In the genomic region with DNA sequence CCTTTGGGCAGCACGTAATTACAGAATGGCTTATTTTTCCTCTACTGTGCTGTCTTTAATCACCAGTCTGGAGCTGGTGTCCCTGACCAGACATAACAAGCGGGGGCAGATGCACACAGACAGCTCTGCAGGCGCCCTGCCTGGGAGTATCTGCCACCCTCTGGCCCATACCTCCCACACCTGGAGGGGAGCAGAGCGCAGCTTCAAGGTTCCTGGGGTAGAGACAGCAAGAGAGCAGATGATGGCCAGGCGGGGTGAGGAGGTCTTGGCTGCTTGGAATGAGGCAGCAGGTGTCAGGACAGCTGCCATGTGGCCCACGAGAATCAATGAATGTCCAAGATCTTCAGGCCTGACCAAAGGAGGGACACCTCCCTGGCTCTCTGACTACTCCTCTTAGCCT, we compare ENCODE assay signal across 22 cellular contexts. TPM values are rescaled to one million over a fixed set of nuclear protein-coding genes. Genes with fewer than 3 reads are reported as not detected.
DNase-seq lines count a peak whose midpoint lies in the region; ATAC-seq, FAIRE-seq and TF ChIP-seq lines count a peak whose summit lies in the region.
"Had no signal": no experiment of that assay in that cellular context is flagged by ENCODE, and none has a peak within 500 bp of the region (broad histone marks: within the 10 kb centered on the region; RNA-seq: fewer than 3 reads in every experiment).

No MANE protein-coding gene starts in this region.

- no peaks in the 10 kb centered on the region for H3K9me1 ChIP-seq in K562 (ENCODE audit: control insufficient read depth, insufficient read depth, low read length)

- H3K27ac Mint-ChIP-seq in stimulated activated effector memory CD8-positive, alpha-beta T cell treated with anti-CD3 and anti-CD28 coated beads, Interleukin-12 subunit alpha, Interleukin-12 subunit beta, amount 100 ng/mL, for 72 hours: peak overlapping the region; percentile 85
- H3K27ac Mint-ChIP-seq: activated naive CD8-positive, alpha-beta T cell; T-cell had no signal

- H3K27ac ChIP-seq in K562 (ENCODE audit: extremely low read depth, low read depth, low read length) (no peak overlapping the region), PC-3 (ENCODE audit: low read length) (no peak overlapping the region)
- H3K27ac ChIP-seq: ascending aorta, left lung, SJSA1 had no signal

- no peak overlapping the region for H3K4me3 Mint-ChIP-seq in stimulated activated effector memory CD8-positive, alpha-beta T cell treated with anti-CD3 and anti-CD28 coated beads, Interleukin-12 subunit alpha, Interleukin-12 subunit beta, amount 100 ng/mL, for 72 hours
- H3K4me3 Mint-ChIP-seq: activated naive CD8-positive, alpha-beta T cell; T-cell had no signal

- H4K20me1 ChIP-seq in K562 (replicated peaks; ENCODE audit: control insufficient read depth, insufficient read depth, low read length) (peaks cover 17% of the 10 kb centered on the region; the same call in 1 of the 2 replicates), PC-3 (ENCODE audit: low read length) (no peaks in the 10 kb centered on the region)

- intact Hi-C loops in K562 (cut with micrococcal nuclease) (no loop called here), PC-3 (cut with micrococcal nuclease) (no loop called here)

- no peaks in the 10 kb centered on the region for H3K27me3 ChIP-seq in K562 (ENCODE audit: control insufficient read depth in 2 of 2, insufficient read depth in 2 of 2, low read length in 2 of 2)
- H3K27me3 ChIP-seq in PC-3 (ENCODE audit: low read length): no peaks in the 10 kb centered on the region
- H3K27me3 ChIP-seq: ascending aorta, dorsolateral prefrontal cortex, left lung, SJSA1, upper lobe of left lung had no signal

- H3K9me3 ChIP-seq in K562 (replicated peaks; ENCODE audit: control insufficient read depth, insufficient read depth, low read depth, low read length) (no peaks in the 10 kb centered on the region), PC-3 (ENCODE audit: low read length) (no peaks in the 10 kb centered on the region)
- H3K9me3 ChIP-seq: ascending aorta, left lung, SJSA1, upper lobe of left lung had no signal

- no peak for FAIRE-seq in K562 (lab: Jason Lieb, UNC)

- H3K36me3 ChIP-seq in K562 (ENCODE audit: control insufficient read depth, insufficient read depth, low read length): peaks cover 3% of the 10 kb centered on the region; the same call in 1 of the 3 replicates
- H3K36me3 ChIP-seq in PC-3 (ENCODE audit: low read depth, low read length): no peaks in the 10 kb centered on the region
- H3K36me3 ChIP-seq: ascending aorta had no signal

- H3K9me2 ChIP-seq in PC-3 (replicated peaks; ENCODE audit: low read length): no peaks in the 10 kb centered on the region

- H3K9me3 Mint-ChIP-seq in stimulated activated effector memory CD8-positive, alpha-beta T cell treated with anti-CD3 and anti-CD28 coated beads, Interleukin-12 subunit alpha, Interleukin-12 subunit beta, amount 100 ng/mL, for 72 hours: no peaks in the 10 kb centered on the region
- H3K9me3 Mint-ChIP-seq: T-cell had no signal

- TF ChIP-seq POLR2A in K562 (conservative IDR thresholded peaks at IDR 0.05): no peak

- in situ Hi-C loops in G401 (cut with HindIII; ENCODE audit: low sequenced_read_pairs): no loop called here
- in situ Hi-C loops in K562 (cut with MboI): no loop called here

- no peaks in the 10 kb centered on the region for H3K79me2 ChIP-seq in K562 (ENCODE audit: control insufficient read depth, insufficient read depth, low read length)
- H3K79me2 ChIP-seq in PC-3 (ENCODE audit: low read length): no peaks in the 10 kb centered on the region

- BruUV-seq in K562 (replicated peaks; lab: Mats Ljungman, UMichigan) (no TSS peak), PC-3 (replicated peaks; lab: Mats Ljungman, UMichigan) (no TSS peak)

- ATAC-seq in K562 (peak; percentile 21; the same call in 1 of the 3 replicates), PC-3 (no peak)
- ATAC-seq in stimulated activated effector memory CD8-positive, alpha-beta T cell treated with anti-CD3 and anti-CD28 coated beads, Interleukin-12 subunit alpha, Interleukin-12 subunit beta, amount 100 ng/mL, for 72 hours: no peak
- ATAC-seq: left lung, Panc1, T-cell had no signal

- TF ChIP-seq CTCF in K562 (IDR thresholded peaks at IDR 0.05 in 2 of 3, conservative IDR thresholded peaks at IDR 0.05 in 1 of 3; ENCODE audit: insufficient read depth in 2 of 3, low read depth in 1 of 3, low read length in 3 of 3): no peak
- TF ChIP-seq CTCF in PC-3 (conservative IDR thresholded peaks at IDR 0.05; ENCODE audit: low read depth, low read length): no peak

- TF ChIP-seq EP300 in K562 (IDR thresholded peaks at IDR 0.05; ENCODE audit: low read length): no peak

- CTCF ChIA-PET in K562 (lab: Yijun Ruan, JAX; ENCODE audit: low intra/inter-chr PET ratio): no interaction called here
- CTCF ChIA-PET in PC-3 (lab: Charles Lee): no interaction called here

- H3K36me3 Mint-ChIP-seq in stimulated activated effector memory CD8-positive, alpha-beta T cell treated with anti-CD3 and anti-CD28 coated beads, Interleukin-12 subunit alpha, Interleukin-12 subunit beta, amount 100 ng/mL, for 72 hours: peaks cover 5% of the 10 kb centered on the region
- H3K36me3 Mint-ChIP-seq: activated naive CD8-positive, alpha-beta T cell had no signal

- H2AFZ ChIP-seq in K562 (ENCODE audit: low read depth, low read length) (no peak overlapping the region), PC-3 (ENCODE audit: low read length) (no peak overlapping the region)

- H3K9ac ChIP-seq in K562 (ENCODE audit: insufficient read depth in 1 of 2, low read depth in 2 of 2, low read length in 2 of 2): peak overlapping the region in 1 of 2 experiments; percentile 60; a peak in 2 of 4 replicates
- no peak overlapping the region for H3K9ac ChIP-seq in PC-3 (ENCODE audit: low read length)

- WGBS in K562 (ENCODE audit: insufficient coverage, low coverage, missing lambda C conversion rate): 71% methylated on average over 5 of the region's 6 CpGs

- no peak overlapping the region for H3K4me3 ChIP-seq in K562
- H3K4me3 ChIP-seq in PC-3 (ENCODE audit: low read length): no peak overlapping the region
- H3K4me3 ChIP-seq: ascending aorta, dorsolateral prefrontal cortex, left lung, SJSA1, upper lobe of left lung had no signal

- peak; percentile 45 for DNase-seq in G401 (ENCODE audit: low spot score)
- no peak for DNase-seq in K562 (ENCODE audit: extremely low read depth in 1 of 4, low spot score in 3 of 4)
- peak; percentile 74 for DNase-seq in myocyte (ENCODE audit: low read depth)
- DNase-seq in stimulated activated effector memory CD8-positive, alpha-beta T cell treated with anti-CD3 and anti-CD28 coated beads, Interleukin-12 subunit alpha, Interleukin-12 subunit beta, amount 100 ng/mL, for 72 hours (ENCODE audit: low spot score in 2 of 2): no peak
- DNase-seq in DMS114 treated with DMSO at 0.1 percent for 48 hours (lab: John Stamatoyannopoulos, UW; ENCODE audit: unreplicated experiment): no peak
- DNase-seq in PC-3: no peak
- no peak for DNase-seq in DMS53 (lab: John Stamatoyannopoulos, UW)
- DNase-seq: activated CD4-positive, alpha-beta T cell treated with anti-CD3 and anti-CD28 coated beads, Interleukin-2, amount 50 U/mL, for 48 hours; activated CD8-positive, alpha-beta memory T cell treated with anti-CD3 and anti-CD28 coated beads, Interleukin-2, amount 50 U/mL, for 48 hours; IMR-90; mesenchymal stem cell; NCI-H510A treated with DMSO at 0.1 percent for 48 hours; occipital lobe; stimulated activated CD4-positive, alpha-beta T cell treated with anti-CD3 and anti-CD28 coated beads, Interleukin-2, amount 100 ng/mL, for 24 hours; T-cell; upper lobe of left lung had no signal

- no peak overlapping the region for H3K4me2 ChIP-seq in K562 (ENCODE audit: insufficient read depth, low read length)
- no peak overlapping the region for H3K4me2 ChIP-seq in PC-3 (ENCODE audit: low read length)

- TF ChIP-seq RAD21 in K562 (CRISPR knock-in tag; conservative IDR thresholded peaks at IDR 0.05 in 1 of 2, IDR thresholded peaks at IDR 0.05 in 1 of 2): no peak

- H3K4me1 ChIP-seq in K562 (replicated peaks in 1 of 2; ENCODE audit: control insufficient read depth in 2 of 2, insufficient read depth in 2 of 2, low read length in 2 of 2): peaks cover 0 to 16% of the 10 kb centered on the region in 2 experiments; a peak in 2 of 5 replicates
- no peaks in the 10 kb centered on the region for H3K4me1 ChIP-seq in PC-3 (ENCODE audit: insufficient read depth, low read length)

- no peaks in the 10 kb centered on the region for H3F3A ChIP-seq in PC-3 (ENCODE audit: low read length, unreplicated experiment)

- POLR2A ChIA-PET in K562 (lab: Yijun Ruan, JAX): interaction anchor here (0.9 to 1.7 kb wide), 4 partner anchors 11 to 36 kb away, joined by 3 to 6 read pairs (median 6); partner anchors contain the start of genes TMEM94 and TSEN54
- POLR2A ChIA-PET in PC-3 (lab: Charles Lee; ENCODE audit: unreplicated experiment): no interaction called here

- H3K4me1 Mint-ChIP-seq in stimulated activated effector memory CD8-positive, alpha-beta T cell treated with anti-CD3 and anti-CD28 coated beads, Interleukin-12 subunit alpha, Interleukin-12 subunit beta, amount 100 ng/mL, for 72 hours: peaks cover 16% of the 10 kb centered on the region

RNA-seq across cellular contexts. Expression of gene TMEM94, which starts 23.8 kb away (rescaled TPM):
- 50.3 and 53.2 TPM in 2 replicates for total RNA-seq in G401 (2014; rRNA removed; shearing (Covaris generic))
- total RNA-seq in K562 (2011; cell fraction: chromatin; rRNA removed; ENCODE audit: low replicate concordance): 116 and 363 TPM in 2 replicates
- 190 and 220 TPM in 2 replicates for total RNA-seq in K562 (2011; cell fraction: nucleolus; rRNA removed)
- total RNA-seq in K562 (2011; cell fraction: nucleoplasm; rRNA removed): 137 and 149 TPM in 2 replicates
- total RNA-seq in K562 (2014; rRNA removed) (13.5 and 20.4 TPM in 2 replicates), K562 (2014; rRNA removed; fragmentation: Illumina TruSeq; extraction: Trizol) (6.5 and 10.0 TPM in 2 replicates), K562 (2015; rRNA removed; fragmentation: Illumina TruSeq; extraction: Trizol) (14.4 and 17.2 TPM in 2 replicates), K562 (2021) (32.8 and 42.1 TPM in 2 replicates), myocyte (73.0 and 80.0 TPM in 2 replicates), PC-3 (2014; rRNA removed) (45.6 and 88.3 TPM in 2 replicates)
- polyA plus RNA-seq in K562 (2011; rRNA removed) (15.7 and 53.7 TPM in 2 replicates), K562 (2014; fragmentation: Illumina TruSeq; extraction: Trizol) (48.1 and 55.6 TPM in 2 replicates), K562 (2014; fragmentation: Nextera tagmentation; extraction: Ambion mirVana) (1 to 10 TPM in 1 of 2 experiments, under 1 TPM in 1; 0.35 to 1.6 TPM), K562 (2014; rRNA removed) (26.1 and 31.4 TPM in 2 replicates)
- 33.2 and 34.4 TPM in 2 replicates for polyA plus RNA-seq in K562 (2011; cell fraction: cytosol; rRNA removed)
- 322 and 398 TPM in 2 replicates for polyA plus RNA-seq in K562 (2011; cell fraction: nucleus; rRNA removed)
- polyA plus RNA-seq in K562 (2012): 42.5 and 69.5 TPM in 2 replicates
- polyA minus RNA-seq in K562 (2011; rRNA and poly(A)+ RNA removed): 11.4 and 20.1 TPM in 2 replicates
- 28.0 and 36.5 TPM in 2 replicates for polyA minus RNA-seq in K562 (2011; cell fraction: cytosol; rRNA and poly(A)+ RNA removed)
- polyA minus RNA-seq in K562 (2011; cell fraction: nucleus; rRNA and poly(A)+ RNA removed): 74.6 and 97.4 TPM in 2 replicates
- polyA plus RNA-seq in myocyte (2012): 48.7 TPM

RNA-seq across cellular contexts. Expression of gene CASKIN2, which starts 35.1 kb away (rescaled TPM):
- 11.6 and 11.8 TPM in 2 replicates for total RNA-seq in G401 (2014; rRNA removed; shearing (Covaris generic))
- 7.8 and 33.3 TPM in 2 replicates for total RNA-seq in K562 (2011; cell fraction: chromatin; rRNA removed; ENCODE audit: low replicate concordance)
- 14.5 and 19.7 TPM in 2 replicates for total RNA-seq in K562 (2011; cell fraction: nucleolus; rRNA removed)
- total RNA-seq in K562 (2011; cell fraction: nucleoplasm; rRNA removed): 6.2 and 10.0 TPM in 2 replicates
- total RNA-seq in K562 (2014; rRNA removed) (2.3 and 3.5 TPM in 2 replicates), K562 (2014; rRNA removed; fragmentation: Illumina TruSeq; extraction: Trizol) (1.1 and 1.3 TPM in 2 replicates), K562 (2015; rRNA removed; fragmentation: Illumina TruSeq; extraction: Trizol) (2.1 and 2.3 TPM in 2 replicates), K562 (2021) (12.2 and 14.5 TPM in 2 replicates), myocyte (14.4 and 16.9 TPM in 2 replicates), PC-3 (2014; rRNA removed) (22.0 and 28.3 TPM in 2 replicates)
- polyA plus RNA-seq in K562 (2011; rRNA removed) (1.9 and 2.2 TPM in 2 replicates), K562 (2014; fragmentation: Illumina TruSeq; extraction: Trizol) (2.5 and 5.7 TPM in 2 replicates), K562 (2014; fragmentation: Nextera tagmentation; extraction: Ambion mirVana) (under 1 TPM; 0.01 to 0.04 TPM), K562 (2014; rRNA removed) (3.0 and 5.1 TPM in 2 replicates)
- polyA plus RNA-seq in K562 (2011; cell fraction: cytosol; rRNA removed): 1.2 and 1.5 TPM in 2 replicates
- 6.5 and 13.9 TPM in 2 replicates for polyA plus RNA-seq in K562 (2011; cell fraction: nucleus; rRNA removed)
- 4.8 and 5.2 TPM in 2 replicates for polyA plus RNA-seq in K562 (2012)
- 1.8 and 1.9 TPM in 2 replicates for polyA minus RNA-seq in K562 (2011; rRNA and poly(A)+ RNA removed)
- polyA minus RNA-seq in K562 (2011; cell fraction: cytosol; rRNA and poly(A)+ RNA removed): 3.8 and 8.4 TPM in 2 replicates
- polyA minus RNA-seq in K562 (2011; cell fraction: nucleus; rRNA and poly(A)+ RNA removed): 8.6 and 9.6 TPM in 2 replicates
- polyA plus RNA-seq in myocyte (2012): 13.5 TPM

RNA-seq across cellular contexts. Expression of gene TSEN54, which starts 36.0 kb away (rescaled TPM):
- 47.2 and 56.3 TPM in 2 replicates for total RNA-seq in G401 (2014; rRNA removed; shearing (Covaris generic))
- 43.1 and 96.1 TPM in 2 replicates for total RNA-seq in K562 (2011; cell fraction: chromatin; rRNA removed; ENCODE audit: low replicate concordance)
- 63.2 and 67.5 TPM in 2 replicates for total RNA-seq in K562 (2011; cell fraction: nucleolus; rRNA removed)
- 52.4 and 53.0 TPM in 2 replicates for total RNA-seq in K562 (2011; cell fraction: nucleoplasm; rRNA removed)
- 53.0 and 81.0 TPM in 2 replicates for total RNA-seq in K562 (2014; rRNA removed)
- 34.6 and 48.9 TPM in 2 replicates for total RNA-seq in K562 (2014; rRNA removed; fragmentation: Illumina TruSeq; extraction: Trizol)
- total RNA-seq in K562 (2015; rRNA removed; fragmentation: Illumina TruSeq; extraction: Trizol): 35.6 and 37.2 TPM in 2 replicates
- 58.0 and 64.3 TPM in 2 replicates for total RNA-seq in K562 (2021)
- polyA plus RNA-seq in K562 (2011; rRNA removed): 57.6 and 62.0 TPM in 2 replicates
- polyA plus RNA-seq in K562 (2011; cell fraction: cytosol; rRNA removed): 56.9 and 82.8 TPM in 2 replicates
- 77.8 and 89.5 TPM in 2 replicates for polyA plus RNA-seq in K562 (2011; cell fraction: nucleus; rRNA removed)
- 38.5 and 39.9 TPM in 2 replicates for polyA plus RNA-seq in K562 (2012)
- polyA plus RNA-seq in K562 (2014; fragmentation: Illumina TruSeq; extraction: Trizol): 40.0 and 41.6 TPM in 2 replicates
- polyA plus RNA-seq in K562 (2014; fragmentation: Nextera tagmentation; extraction: Ambion mirVana): 10 to 100 TPM in 1 of 2 experiments, 1 to 10 TPM in 1; 5.9 to 13.6 TPM
- polyA plus RNA-seq in K562 (2014; rRNA removed): 55.6 and 62.6 TPM in 2 replicates
- polyA minus RNA-seq in K562 (2011; rRNA and poly(A)+ RNA removed): 23.1 and 38.9 TPM in 2 replicates
- 16.1 and 23.9 TPM in 2 replicates for polyA minus RNA-seq in K562 (2011; cell fraction: cytosol; rRNA and poly(A)+ RNA removed)
- 14.4 and 17.5 TPM in 2 replicates for polyA minus RNA-seq in K562 (2011; cell fraction: nucleus; rRNA and poly(A)+ RNA removed)
- total RNA-seq in myocyte: 28.2 and 44.4 TPM in 2 replicates
- 19.9 TPM for polyA plus RNA-seq in myocyte (2012)
- total RNA-seq in PC-3 (2014; rRNA removed): 61.6 and 70.4 TPM in 2 replicates

RNA-seq across cellular contexts. Expression of gene LLGL2, which starts 45.2 kb away (rescaled TPM):
- total RNA-seq in G401 (2014; rRNA removed; shearing (Covaris generic)): 28.9 and 37.8 TPM in 2 replicates
- 25.4 and 96.6 TPM in 2 replicates for total RNA-seq in K562 (2011; cell fraction: chromatin; rRNA removed; ENCODE audit: low replicate concordance)
- 63.3 and 66.7 TPM in 2 replicates for total RNA-seq in K562 (2011; cell fraction: nucleolus; rRNA removed)
- 38.1 and 42.6 TPM in 2 replicates for total RNA-seq in K562 (2011; cell fraction: nucleoplasm; rRNA removed)
- total RNA-seq in K562 (2014; rRNA removed) (17.9 and 19.5 TPM in 2 replicates), K562 (2014; rRNA removed; fragmentation: Illumina TruSeq; extraction: Trizol) (1.8 and 3.0 TPM in 2 replicates), K562 (2015; rRNA removed; fragmentation: Illumina TruSeq; extraction: Trizol) (10.2 and 11.8 TPM in 2 replicates), K562 (2021) (24.4 and 25.2 TPM in 2 replicates), myocyte (0.68 and 0.75 TPM in 2 replicates), PC-3 (2014; rRNA removed) (92.9 and 122 TPM in 2 replicates)
- polyA plus RNA-seq in K562 (2011; rRNA removed) (12.5 and 16.0 TPM in 2 replicates), K562 (2014; fragmentation: Illumina TruSeq; extraction: Trizol) (3.7 and 14.7 TPM in 2 replicates), K562 (2014; fragmentation: Nextera tagmentation; extraction: Ambion mirVana) (1 to 10 TPM in 1 of 2 experiments, under 1 TPM in 1; 0.32 to 1.3 TPM), K562 (2014; rRNA removed) (17.7 and 23.7 TPM in 2 replicates)
- polyA plus RNA-seq in K562 (2011; cell fraction: cytosol; rRNA removed): 14.3 and 34.7 TPM in 2 replicates
- 44.8 and 82.4 TPM in 2 replicates for polyA plus RNA-seq in K562 (2011; cell fraction: nucleus; rRNA removed)
- 14.8 and 26.6 TPM in 2 replicates for polyA plus RNA-seq in K562 (2012)
- polyA minus RNA-seq in K562 (2011; rRNA and poly(A)+ RNA removed): 4.3 and 6.7 TPM in 2 replicates
- 10.6 and 11.3 TPM in 2 replicates for polyA minus RNA-seq in K562 (2011; cell fraction: cytosol; rRNA and poly(A)+ RNA removed)
- polyA minus RNA-seq in K562 (2011; cell fraction: nucleus; rRNA and poly(A)+ RNA removed): 21.3 and 23.8 TPM in 2 replicates
- polyA plus RNA-seq in myocyte (2012): 0.77 TPM

Comparison
In these comparisons a context has a peak if more than half of its experiments do, and no peak if none do; other contexts are left out.
1. DNase-seq: peak in G401 (single experiment) and myocyte (single experiment); none in K562 (0 of 4), stimulated activated effector memory CD8-positive, alpha-beta T cell treated with anti-CD3 and anti-CD28 coated beads, Interleukin-12 subunit alpha, Interleukin-12 subunit beta, amount 100 ng/mL, for 72 hours (0 of 2), DMS114 treated with DMSO at 0.1 percent for 48 hours (single experiment), PC-3 (single experiment) and DMS53 (single experiment).